Comparison of ENCODE assay signal across 8 cellular contexts in the genomic region with DNA sequence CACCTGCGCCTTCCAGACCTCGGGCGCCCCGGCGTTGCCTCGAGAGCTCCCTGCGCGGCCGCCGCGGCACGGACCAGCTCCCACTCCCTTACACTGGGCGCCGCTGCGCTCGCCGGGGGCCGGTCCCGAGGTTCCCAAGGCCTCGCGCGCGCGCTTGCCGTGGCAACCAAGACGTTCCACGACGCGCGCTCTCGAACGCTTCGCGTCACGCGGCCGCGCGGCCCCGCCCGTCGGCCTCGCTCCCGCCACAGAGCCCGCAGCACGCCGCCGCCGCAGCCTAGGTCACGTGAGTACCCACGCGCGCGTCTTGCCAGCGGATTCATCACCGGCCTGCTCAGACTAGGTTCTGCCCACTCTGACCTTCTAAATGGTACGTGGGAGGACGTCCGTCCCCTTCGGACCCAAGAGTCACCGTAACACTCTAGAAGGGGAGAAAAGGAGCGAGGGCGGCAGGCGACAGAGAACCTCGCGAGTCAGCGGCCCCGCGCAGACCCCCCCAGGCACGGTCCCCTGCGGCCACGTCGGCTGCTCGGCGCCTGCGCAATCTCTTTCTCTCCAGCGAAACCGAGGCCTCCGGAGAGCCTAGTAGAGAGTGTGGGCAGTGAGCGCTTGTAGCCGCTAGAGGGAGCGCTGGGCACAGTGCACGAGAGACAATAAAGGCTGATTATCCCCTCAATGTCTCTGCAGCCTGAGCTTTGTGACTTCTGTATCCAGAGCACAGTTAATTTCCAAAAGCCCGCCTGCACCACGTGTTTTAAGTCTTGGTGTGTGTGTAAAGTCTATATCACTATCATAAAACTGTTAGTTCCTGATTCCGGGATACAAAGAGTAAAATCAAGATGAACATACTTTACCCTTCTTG. TPM values are rescaled to one million over a fixed set of nuclear protein-coding genes. Genes with fewer than 3 reads are reported as not detected.
DNase-seq lines count a peak whose midpoint lies in the region; ATAC-seq, FAIRE-seq and TF ChIP-seq lines count a peak whose summit lies in the region.

Gene SPART (minus strand): TSS at position 173 of the 862 bp plus-strand sequence. CDS start 10,564 bp downstream, outside the sequence.

- peak within 1 kb of the TSS; percentile 81 to 93 for H3K4me2 ChIP-seq in H1 (ENCODE audit: insufficient read depth in 1 of 2, low read depth in 2 of 2, low read length in 2 of 2)

- no peak within 1 kb of the TSS for H2BK15ac ChIP-seq in H1 (ENCODE audit: low read length)

- H3K9me3 Mint-ChIP-seq in CD4-positive, alpha-beta T cell = no peaks in the 10 kb centered on the region
- H3K9me3 Mint-ChIP-seq in activated CD8-positive, alpha-beta memory T cell treated with anti-CD3 and anti-CD28 coated beads, Interleukin-2, amount 10 ng/mL, durations not matched to agents 7 days and 5 days (ENCODE audit: low read depth) = no peaks in the 10 kb centered on the region

- no peaks in the 10 kb centered on the region for H3K9me3 ChIP-seq in CD4-positive, alpha-beta T cell (ENCODE audit: control insufficient read depth, low read length)
- no peaks in the 10 kb centered on the region for H3K9me3 ChIP-seq in H1 (ENCODE audit: insufficient read depth in 2 of 2, low read depth in 1 of 2, low read length in 1 of 2)

- peak within 1 kb of the TSS; percentile 95 for H3K18ac ChIP-seq in H1 (ENCODE audit: extremely low read depth, low read length)

- peak within 1 kb of the TSS; percentile 91 for H4K5ac ChIP-seq in H1 (ENCODE audit: insufficient read length, low read depth, low read length)

- no peak within 1 kb of the TSS for H3K14ac ChIP-seq in H1 (ENCODE audit: insufficient read length)

- peak within 1 kb of the TSS; percentile 99 for H3K4me3 Mint-ChIP-seq in CD4-positive, alpha-beta T cell
- peak within 1 kb of the TSS; percentile 80 for H3K4me3 Mint-ChIP-seq in activated CD8-positive, alpha-beta memory T cell treated with anti-CD3 and anti-CD28 coated beads, Interleukin-2, amount 10 ng/mL, durations not matched to agents 7 days and 5 days

- POLR2A ChIA-PET in CD4-positive, alpha-beta T cell (lab: Charles Lee) = interaction anchor here (1.8 kb wide), 1 partner anchor 653 kb away, joined by 12 read pairs; the partner anchor contains the start of genes ALG5 and EXOSC8
- POLR2A ChIA-PET in H1 (lab: Charles Lee; ENCODE audit: partially characterized antibody) = interaction anchor here (0.7 to 3.7 kb wide), 11 partner anchors 8 to 64 kb away, joined by 3 to 31 read pairs (median 5); partner anchors contain the start of gene CCDC169

- peaks cover 43% of the 10 kb centered on the region for H3K4me1 Mint-ChIP-seq in CD4-positive, alpha-beta T cell (ENCODE audit: low read depth)
- peaks cover 18% of the 10 kb centered on the region for H3K4me1 Mint-ChIP-seq in activated CD8-positive, alpha-beta memory T cell treated with anti-CD3 and anti-CD28 coated beads, Interleukin-2, amount 10 ng/mL, durations not matched to agents 7 days and 5 days

- H3K36me3 ChIP-seq in H1 (ENCODE audit: control insufficient read depth in 2 of 4, insufficient read depth in 4 of 4, low read length in 3 of 4) = no peaks in the 10 kb centered on the region

- H2AK5ac ChIP-seq in H1 (ENCODE audit: low read depth, low read length) = peak within 1 kb of the TSS; percentile 84; the same call in 1 of the 2 replicates

- peak within 1 kb of the TSS; percentile 90 for H2BK12ac ChIP-seq in H1 (ENCODE audit: low read depth, low read length)

- peak within 1 kb of the TSS; percentile 54 for H3K4ac ChIP-seq in H1 (replicated peaks; ENCODE audit: insufficient read length, low read depth, low read length)

- H4K91ac ChIP-seq in H1 (replicated peaks; ENCODE audit: insufficient read length, low read length) = peak within 1 kb of the TSS; percentile 54

- no peaks in the 10 kb centered on the region for H4K20me1 ChIP-seq in H1 (replicated peaks in 1 of 2; ENCODE audit: control insufficient read depth in 1 of 2, insufficient read depth in 2 of 2, low read length in 2 of 2)

- peaks cover 3 to 39% of the 10 kb centered on the region in 2 experiments for H3K79me2 ChIP-seq in H1 (ENCODE audit: control insufficient read depth in 1 of 2, insufficient read depth in 2 of 2, low read length in 2 of 2)

- peak; percentile 85 for ATAC-seq in CD4-positive, alpha-beta T cell (ENCODE audit: poor library complexity)
- ATAC-seq in GM19467 (IDR thresholded peaks at IDR 0.05; ENCODE audit: unreplicated experiment) = peak; percentile 96
- ATAC-seq in activated CD8-positive, alpha-beta memory T cell treated with anti-CD3 and anti-CD28 coated beads, Interleukin-2, amount 10 ng/mL, durations not matched to agents 7 days and 5 days = peak; percentile 95

- no peak within 1 kb of the TSS for H2BK20ac ChIP-seq in H1 (ENCODE audit: low read length)

- peak; percentile 78 to 88 (median 84) for DNase-seq in CD4-positive, alpha-beta T cell
- DNase-seq in HPDE6-E6E7 (ENCODE audit: extremely low spot score) = peak; percentile 46
- DNase-seq in NOMO-1 treated with DMSO at 0.1 percent for 48 hours (lab: John Stamatoyannopoulos, UW; ENCODE audit: unreplicated experiment) = peak; percentile 94
- DNase-seq in activated CD8-positive, alpha-beta memory T cell treated with anti-CD3 and anti-CD28 coated beads, Interleukin-2, amount 10 ng/mL, durations not matched to agents 7 days and 5 days = peak; percentile 87
- DNase-seq in H1 (ENCODE audit: low read depth in 1 of 2, low spot score in 2 of 2) = peak; percentile 49 to 91
- DNase-seq in medulla oblongata (ENCODE audit: extremely low spot score) = peak; percentile 98
- peak; percentile 78 to 81 (median 81) for DNase-seq in stimulated activated CD4-positive, alpha-beta T cell treated with anti-CD3 and anti-CD28 coated beads, TNF-alpha, amount 100 ng/mL, for 48 hours (ENCODE audit: low read depth in 3 of 3)

- H2AFZ ChIP-seq in H1 (ENCODE audit: low read length) = peak within 1 kb of the TSS; percentile 91

- peak; percentile 91 for TF ChIP-seq CTCF in CD4-positive, alpha-beta T cell (IDR thresholded peaks at IDR 0.05)
- peak; percentile 87 to 96 (median 89) for TF ChIP-seq CTCF in H1 (IDR thresholded peaks at IDR 0.05; ENCODE audit: control extremely low read depth in 1 of 3, insufficient read depth in 1 of 3, low read depth in 1 of 3, low read length in 3 of 3)

- peak within 1 kb of the TSS; percentile 81 to 96 (median 90) for H3K9ac ChIP-seq in H1 (replicated peaks in 1 of 4; ENCODE audit: extremely low read depth in 1 of 4, low read depth in 3 of 4, low read length in 3 of 4)

- 4% methylated on average over 54 of the region's 86 CpGs; no CpG with 5 or more reads in 1 of the 2 experiments for WGBS in H1 (ENCODE audit: extremely low coverage in 1 of 2, insufficient coverage in 1 of 2, insufficient read length in 1 of 2, insufficient replicate concordance in 2 of 2, low coverage in 1 of 2, low lambda C conversion rate in 2 of 2, missing lambda C conversion rate in 1 of 2), 2 experiments

- TF ChIP-seq RAD21 in H1 (IDR thresholded peaks at IDR 0.05 in 1 of 2, conservative IDR thresholded peaks at IDR 0.05 in 1 of 2; ENCODE audit: low read depth in 2 of 2, low read length in 2 of 2) = peak; percentile 84 to 85

- no peak for TF ChIP-seq POLR2A in H1 (IDR thresholded peaks at IDR 0.05; ENCODE audit: control extremely low read depth in 1 of 2, low read depth in 2 of 2, low read length in 2 of 2)

- no peak within 1 kb of the TSS for H2BK120ac ChIP-seq in H1 (replicated peaks; ENCODE audit: low read depth, low read length)

- peak within 1 kb of the TSS; percentile 77 for H3K27ac ChIP-seq in CD4-positive, alpha-beta T cell (ENCODE audit: low read depth, low read length)
- peak within 1 kb of the TSS; percentile 85 for H3K27ac ChIP-seq in H1 (ENCODE audit: low read depth, low read length)

- peaks cover 9% of the 10 kb centered on the region for H3K23me2 ChIP-seq in H1 (ENCODE audit: low read depth, low read length)

- FAIRE-seq in H1 (lab: Jason Lieb, UNC) = peak; percentile 79

- no peaks in the 10 kb centered on the region for H3K27me3 ChIP-seq in CD4-positive, alpha-beta T cell (ENCODE audit: control insufficient read depth, insufficient read depth, low read length)
- H3K27me3 ChIP-seq in H1 (replicated peaks in 1 of 4; ENCODE audit: control insufficient read depth in 3 of 4, extremely low read depth in 1 of 4, insufficient read depth in 3 of 4, low read length in 3 of 4) = no peaks in the 10 kb centered on the region; a peak in 1 of 7 replicates

- H3K56ac ChIP-seq in H1 (replicated peaks; ENCODE audit: insufficient read length, low read depth, low read length) = peak within 1 kb of the TSS; percentile 86

- peaks cover 0 to 3% (median 3%) of the 10 kb centered on the region in 4 experiments; a peak in 3 of 7 replicates for H3K4me1 ChIP-seq in H1 (replicated peaks in 1 of 4; ENCODE audit: control insufficient read depth in 3 of 4, insufficient read depth in 4 of 4, low read length in 3 of 4)

- peak within 1 kb of the TSS; percentile 96 for H2BK5ac ChIP-seq in H1 (ENCODE audit: low read depth, low read length)

- H4K8ac ChIP-seq in H1 (ENCODE audit: extremely low read depth, insufficient read depth, low read length) = peak within 1 kb of the TSS; percentile 99

- no peaks in the 10 kb centered on the region for H3K79me1 ChIP-seq in H1 (ENCODE audit: low read depth, low read length)

- H3K36me3 Mint-ChIP-seq in CD4-positive, alpha-beta T cell (ENCODE audit: low read depth) = peaks cover 18% of the 10 kb centered on the region
- no peaks in the 10 kb centered on the region for H3K36me3 Mint-ChIP-seq in activated CD8-positive, alpha-beta memory T cell treated with anti-CD3 and anti-CD28 coated beads, Interleukin-2, amount 10 ng/mL, durations not matched to agents 7 days and 5 days

- intact Hi-C loops in CD4-positive, alpha-beta T cell (cut with DNase I, micrococcal nuclease) = loop anchor here (1.0 to 10.0 kb wide), 7 partner anchors 390 to 2001 kb away; partner anchors contain the start of genes RFXAP (in 2 of the 2), ALG5 (in 1 of the 2), EXOSC8 (in 1 of the 2) and UFM1 (in 1 of the 2)

- peak within 1 kb of the TSS; percentile 61 to 90 (median 84) for H3K4me3 ChIP-seq in H1 (ENCODE audit: extremely low read depth in 1 of 4, insufficient read depth in 2 of 4, low read depth in 3 of 4, low read length in 4 of 4)

- peaks cover 18% of the 10 kb centered on the region for H3K27me3 Mint-ChIP-seq in CD4-positive, alpha-beta T cell
- H3K27me3 Mint-ChIP-seq in activated CD8-positive, alpha-beta memory T cell treated with anti-CD3 and anti-CD28 coated beads, Interleukin-2, amount 10 ng/mL, durations not matched to agents 7 days and 5 days = peaks cover 29% of the 10 kb centered on the region

- CTCF ChIA-PET in CD4-positive, alpha-beta T cell (lab: Charles Lee) = interaction anchor here (0.7 to 1.2 kb wide), 3 partner anchors 9 to 389 kb away, joined by 3 to 10 read pairs (median 4); no protein-coding TSS in a partner anchor
- CTCF ChIA-PET in activated CD8-positive, alpha-beta memory T cell treated with anti-CD3 and anti-CD28 coated beads, Interleukin-2, amount 10 ng/mL, durations not matched to agents 7 days and 5 days (lab: Charles Lee) = interaction anchor here (0.6 to 2.3 kb wide), 15 partner anchors 10 to 641 kb away, joined by 3 to 12 read pairs (median 4); no protein-coding TSS in a partner anchor
- CTCF ChIA-PET in H1 (lab: Charles Lee; ENCODE audit: partially characterized antibody) = interaction anchor here (0.6 to 2.5 kb wide), 32 partner anchors 8 to 495 kb away, joined by 3 to 20 read pairs (median 4); no protein-coding TSS in a partner anchor

- no peak within 1 kb of the TSS for H3K23ac ChIP-seq in H1 (ENCODE audit: insufficient read length)

- no peak for TF ChIP-seq EP300 in H1 (IDR thresholded peaks at IDR 0.05; ENCODE audit: borderline replicate concordance in 1 of 2, low read depth in 2 of 2, low read length in 2 of 2)

- H3K27ac Mint-ChIP-seq in CD4-positive, alpha-beta T cell = peak within 1 kb of the TSS; percentile 100
- peak within 1 kb of the TSS; percentile 88 for H3K27ac Mint-ChIP-seq in activated CD8-positive, alpha-beta memory T cell treated with anti-CD3 and anti-CD28 coated beads, Interleukin-2, amount 10 ng/mL, durations not matched to agents 7 days and 5 days

RNA-seq across cellular contexts. Expression of gene SPART, which starts in this region (rescaled TPM):
- 10 to 100 TPM; 22.0 to 22.9 TPM for total RNA-seq in CD4-positive, alpha-beta T cell
- 10 to 100 TPM in 1 of 2 experiments, 1 to 10 TPM in 1; 8.4 to 16.3 TPM for total RNA-seq in activated CD8-positive, alpha-beta memory T cell treated with anti-CD3 and anti-CD28 coated beads, Interleukin-2, amount 10 ng/mL, durations not matched to agents 7 days and 5 days
- 68.2 and 74.1 TPM in 2 replicates for total RNA-seq in H1 (2021; fragmentation: NEBNext Ultra II Directional; extraction: Animal tissue kit (Norgen Biotek cat#: 25700))
- polyA plus RNA-seq in H1 (2011; rRNA removed) = 15.3 and 27.2 TPM in 2 replicates
- polyA plus RNA-seq in H1 (2011; cell fraction: cytosol; rRNA removed) = 29.3 TPM
- polyA plus RNA-seq in H1 (2011; cell fraction: nucleus; rRNA removed) = 19.6 TPM
- polyA plus RNA-seq in H1 (2012, experiment 1 of 2) = 54.3 to 63.1 TPM (median 58.9 TPM) in 4 replicates
- 2.9 TPM for polyA plus RNA-seq in H1 (2012, experiment 2 of 2)
- polyA plus RNA-seq in H1 (2013, experiment 1 of 2) = 66.0 TPM
- polyA plus RNA-seq in H1 (2013, experiment 2 of 2) = 66.9 TPM
- polyA minus RNA-seq in H1 (2011; rRNA and poly(A)+ RNA removed) = 41.7 and 49.6 TPM in 2 replicates
- 40.7 TPM for polyA minus RNA-seq in H1 (2011; cell fraction: cytosol; rRNA and poly(A)+ RNA removed)
- polyA minus RNA-seq in H1 (2011; cell fraction: nucleus; rRNA and poly(A)+ RNA removed) = 25.6 TPM

Comparison
In these comparisons a context has a peak if more than half of its experiments do, and no peak if none do; other contexts are left out.
1. Peak in every context shown above with its lines: DNase-seq, ATAC-seq, H3K4me3 ChIP-seq and H3K27ac ChIP-seq.
2. DNase-seq: peak in every context shown above with its lines; median percentile 98 in medulla oblongata; 94 in NOMO-1 treated with DMSO at 0.1 percent for 48 hours; 87 in activated CD8-positive, alpha-beta memory T cell treated with anti-CD3 and anti-CD28 coated beads, Interleukin-2, amount 10 ng/mL, durations not matched to agents 7 days and 5 days; 84 in CD4-positive, alpha-beta T cell; 81 in stimulated activated CD4-positive, alpha-beta T cell treated with anti-CD3 and anti-CD28 coated beads, TNF-alpha, amount 100 ng/mL, for 48 hours; 70 in H1; 46 in HPDE6-E6E7.